In genomic region chr2:111423184-111423583, GRCh38 we compare ENCODE assay signal across 2 cellular contexts.
DNase-seq lines count a peak whose midpoint lies in the region; TF ChIP-seq lines count a peak whose summit lies in the region.
"Not testable (repeated sequence)": the region's sequence is repeated elsewhere in the genome, so short reads cannot be mapped to it uniquely, and the experiment has no call there.

No MANE protein-coding gene starts in this region.

- H3K4me1 ChIP-seq in endodermal cell (ENCODE audit: control insufficient read depth, insufficient read depth, low read length): not testable (repeated sequence)

- H3K27me3 Mint-ChIP-seq in endodermal cell (ENCODE audit: insufficient read depth): not testable (repeated sequence)

- H3K9ac ChIP-seq in endodermal cell (ENCODE audit: extremely low read depth, low read length, poor library complexity, severe bottlenecking): not testable (repeated sequence)

- peak; percentile 56 for DNase-seq in activated CD8-positive, alpha-beta memory T cell treated with anti-CD3 and anti-CD28 coated beads for 24 hours
- peak; percentile 11 for DNase-seq in endodermal cell

- H3K36me3 Mint-ChIP-seq in endodermal cell (ENCODE audit: low read depth): not testable (repeated sequence)

- H3K27ac ChIP-seq in endodermal cell (ENCODE audit: low read depth, low read length): not testable (repeated sequence)

- TF ChIP-seq CTCF in endodermal cell (conservative IDR thresholded peaks at IDR 0.05): not testable (repeated sequence)

- not testable (repeated sequence) for H3K36me3 ChIP-seq in endodermal cell (ENCODE audit: control insufficient read depth, insufficient read depth, low read length)

- H3K9me3 Mint-ChIP-seq in endodermal cell: not testable (repeated sequence)

- WGBS in endodermal cell (ENCODE audit: insufficient coverage in 1 of 2, insufficient read length in 1 of 2), 2 experiments: 91% methylated on average over 5 of the region's 7 CpGs; no CpG with 5 or more reads in 1 of the 2 experiments

- not testable (repeated sequence) for H3K4me3 Mint-ChIP-seq in endodermal cell

- H3K27ac Mint-ChIP-seq in endodermal cell: not testable (repeated sequence)

- not testable (repeated sequence) for H3K9me3 ChIP-seq in endodermal cell (ENCODE audit: control insufficient read depth, low read length)

- H3K4me1 Mint-ChIP-seq in endodermal cell: not testable (repeated sequence)

- not testable (repeated sequence) for H3K4me3 ChIP-seq in endodermal cell (ENCODE audit: low read length)

- not testable (repeated sequence) for H3K27me3 ChIP-seq in endodermal cell (ENCODE audit: control insufficient read depth, insufficient read depth, low read length, poor library complexity, severe bottlenecking)
